28 cellular contexts compared by ENCODE assay signal in the genomic region with DNA sequence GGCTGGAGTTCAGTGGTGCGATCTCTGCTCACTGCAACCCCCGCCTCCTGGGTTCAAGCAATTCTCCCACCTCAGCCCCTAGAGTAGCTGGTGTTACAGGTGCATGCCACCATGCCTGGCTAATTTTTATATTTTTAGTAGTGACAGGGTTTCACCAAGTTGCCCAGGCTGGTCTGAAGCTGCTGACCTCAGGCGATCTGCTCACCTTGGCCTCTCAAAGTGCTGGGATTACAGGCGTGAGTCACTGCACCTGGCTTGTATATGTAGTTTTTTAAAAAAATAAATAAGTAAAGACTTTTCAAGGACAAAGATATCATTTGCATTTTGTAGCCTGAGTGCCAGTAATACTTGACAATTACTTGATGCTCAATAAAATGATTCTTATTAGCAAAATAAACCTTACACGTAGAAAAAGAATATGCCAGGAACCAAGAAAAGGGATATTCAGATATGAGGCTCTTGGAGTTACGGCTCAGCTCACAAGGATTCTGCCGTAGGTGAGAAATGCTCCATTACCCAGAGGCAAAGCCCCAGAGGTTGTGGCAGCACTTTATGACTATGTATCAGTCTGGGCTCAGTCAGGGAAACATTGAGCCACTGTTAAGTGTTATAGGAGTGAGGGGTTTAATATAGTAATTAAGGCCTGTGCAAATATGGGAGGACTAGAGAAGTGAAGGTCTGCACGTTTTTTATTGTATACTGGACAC.
A peak's percentile ranks its signal among the peaks of the same experiment; 100 is the strongest.
DNase-seq lines count a peak whose midpoint lies in the region; ATAC-seq and TF ChIP-seq lines count a peak whose summit lies in the region.
"Had no signal": no experiment of that assay in that cellular context is flagged by ENCODE, and none has a peak within 500 bp of the region (broad histone marks: within the 10 kb centered on the region; RNA-seq: fewer than 3 reads in every experiment).

No MANE protein-coding gene starts in this region.

- H3K4me3 ChIP-seq in ACC112 (ENCODE audit: low read depth, low read length) (no peak overlapping the region), endodermal cell (ENCODE audit: low read length) (no peak overlapping the region), Caco-2 (ENCODE audit: low read depth, low read length) (no peak overlapping the region)
- H3K4me3 ChIP-seq: A549, adrenal gland, heart left ventricle, K562, MG63, PC-9, tibial artery had no signal

- peak; percentile 68 to 73 for DNase-seq in NCI-H526 (lab: John Stamatoyannopoulos, UW)
- DNase-seq in endodermal cell = no peak
- DNase-seq in Caco-2 = no peak
- DNase-seq in Right ventricle myocardium inferior (ENCODE audit: missing footprints) = no peak
- DNase-seq in HuH-7 (ENCODE audit: low spot score) = no peak
- no peak for DNase-seq in HuH-7.5 (ENCODE audit: low spot score)
- DNase-seq: activated CD4-positive, alpha-beta T cell treated with anti-CD3 and anti-CD28 coated beads, Interleukin-2, amount 50 U/mL, for 1 hour; activated naive CD4-positive, alpha-beta T cell; activated T-cell treated with anti-CD3 and anti-CD28 coated beads, Interleukin-2, amount 50 U/mL, for 72 hours; adrenal gland; CD8-positive, alpha-beta memory T cell; cerebellar nuclear complex; foreskin fibroblast; heart left ventricle; MG63; NCI-H2081 treated with DMSO at 0.1 percent for 48 hours; PC-9; SHP77 treated with DMSO at 0.1 percent for 48 hours; stimulated activated naive CD8-positive, alpha-beta T cell treated with anti-CD3 and anti-CD28 coated beads, Interleukin-15, Interleukin-2, amounts not matched to agents 100 U/mL and 50 U/mL, for 24 hours; tibial artery had no signal

- H3K36me3 ChIP-seq in ACC112 (ENCODE audit: insufficient read depth, low read length) = peaks cover 21% of the 10 kb centered on the region
- peaks cover 7% of the 10 kb centered on the region for H3K36me3 ChIP-seq in endodermal cell (ENCODE audit: control insufficient read depth, insufficient read depth, low read length)
- no peaks in the 10 kb centered on the region for H3K36me3 ChIP-seq in Caco-2 (ENCODE audit: control insufficient read depth, insufficient read depth, low read length)
- H3K36me3 ChIP-seq: adrenal gland, heart left ventricle, MG63 had no signal

- BruUV-seq in Caco-2 (replicated peaks; lab: Mats Ljungman, UMichigan) = no TSS peak

- no peaks in the 10 kb centered on the region for H3K27me3 Mint-ChIP-seq in endodermal cell (ENCODE audit: insufficient read depth)
- no peaks in the 10 kb centered on the region for H3K27me3 Mint-ChIP-seq in nephron (ENCODE audit: low read depth)
- H3K27me3 Mint-ChIP-seq in Caco-2 (ENCODE audit: insufficient read depth, unreplicated experiment) = no peaks in the 10 kb centered on the region
- H3K27me3 Mint-ChIP-seq: brain, progenitor cell of endocrine pancreas had no signal

- 87 to 90% methylated on average over 6 to 8 of the region's 8 CpGs for WGBS in endodermal cell (ENCODE audit: insufficient coverage in 1 of 2, insufficient read length in 1 of 2), 2 experiments

- peaks cover 10% of the 10 kb centered on the region for H3K36me3 Mint-ChIP-seq in endodermal cell (ENCODE audit: low read depth)
- peaks cover 16% of the 10 kb centered on the region for H3K36me3 Mint-ChIP-seq in nephron (ENCODE audit: low read depth)
- H3K36me3 Mint-ChIP-seq in Caco-2 (ENCODE audit: insufficient read depth, unreplicated experiment) = peaks cover 11% of the 10 kb centered on the region

- H2AFZ ChIP-seq in ACC112 (ENCODE audit: low read length, unreplicated experiment) = no peak overlapping the region
- H2AFZ ChIP-seq: PC-9 had no signal

- H3K9me3 Mint-ChIP-seq in endodermal cell (peaks cover 15% of the 10 kb centered on the region), nephron (peaks cover 11% of the 10 kb centered on the region), Caco-2 (ENCODE audit: unreplicated experiment) (peaks cover 15% of the 10 kb centered on the region)

- peaks cover 35% of the 10 kb centered on the region for H3K4me1 ChIP-seq in ACC112 (ENCODE audit: control insufficient read depth, insufficient read depth, low read length, unreplicated experiment)
- H3K4me1 ChIP-seq in endodermal cell (ENCODE audit: control insufficient read depth, insufficient read depth, low read length) = peaks cover 23% of the 10 kb centered on the region
- peaks cover 22% of the 10 kb centered on the region for H3K4me1 ChIP-seq in Caco-2
- H3K4me1 ChIP-seq: tibial artery had no signal

- no peak overlapping the region for H3K9ac ChIP-seq in endodermal cell (ENCODE audit: extremely low read depth, low read length, poor library complexity, severe bottlenecking)

- H3K27ac Mint-ChIP-seq in endodermal cell (peak overlapping the region; percentile 13), nephron (peak overlapping the region; percentile 81 to 89 (median 84)), Caco-2 (ENCODE audit: unreplicated experiment) (no peak overlapping the region)
- H3K27ac Mint-ChIP-seq: activated T-cell treated with anti-CD3 and anti-CD28 coated beads, Interleukin-2, amount 50 U/mL, for 72 hours; progenitor cell of endocrine pancreas; T-helper 2 cell treated with Interferon-gamma antibody and Interleukin-4, amounts not matched to agents 5 μg/mL and 100 μg/mL, for 36 hours had no signal

- no peaks in the 10 kb centered on the region for H3K27me3 ChIP-seq in ACC112 (ENCODE audit: insufficient read depth, low read length)
- H3K27me3 ChIP-seq in endodermal cell (ENCODE audit: control insufficient read depth, insufficient read depth, low read length, poor library complexity, severe bottlenecking) = no peaks in the 10 kb centered on the region
- H3K27me3 ChIP-seq in Caco-2 (replicated peaks; ENCODE audit: control insufficient read depth, insufficient read depth, low read length) = no peaks in the 10 kb centered on the region
- H3K27me3 ChIP-seq: adrenal gland, heart left ventricle, MG63, tibial artery had no signal

- H3K27ac ChIP-seq in ACC112 (ENCODE audit: low read depth, low read length) (peak overlapping the region; percentile 63), endodermal cell (ENCODE audit: low read depth, low read length) (no peak overlapping the region)
- H3K27ac ChIP-seq: A549, adrenal gland, heart left ventricle, PC-9, tibial artery had no signal

- H3K9me3 ChIP-seq in endodermal cell (ENCODE audit: control insufficient read depth, low read length) = peaks cover 19% of the 10 kb centered on the region
- 0 out of 2 replicates have a peak, but pooled peaks cover 4% of the 10 kb centered on the region for H3K9me3 ChIP-seq in Caco-2

- TF ChIP-seq CTCF in endodermal cell (conservative IDR thresholded peaks at IDR 0.05) (no peak), nephron (IDR thresholded peaks at IDR 0.05; ENCODE audit: unreplicated experiment in 3 of 3) (no peak), Caco-2 (IDR thresholded peaks at IDR 0.05; ENCODE audit: insufficient read depth in 1 of 2, low read depth in 1 of 2, low read length in 1 of 2, severe bottlenecking in 1 of 2, unreplicated experiment in 1 of 2) (no peak)

- intact Hi-C loops in Caco-2 (cut with micrococcal nuclease; ENCODE audit: unreplicated experiment) = no loop called here
- intact Hi-C loops in Right ventricle myocardium inferior (cut with DNase I) = no loop called here

- CTCF ChIA-PET in Caco-2 (lab: Charles Lee) = no interaction called here

- peaks cover 43% of the 10 kb centered on the region for H3K79me2 ChIP-seq in ACC112 (ENCODE audit: control insufficient read depth, insufficient read depth, low read length, unreplicated experiment)

- H3K4me1 Mint-ChIP-seq in endodermal cell (peaks cover 62% of the 10 kb centered on the region), nephron (peaks cover 12% of the 10 kb centered on the region), Caco-2 (ENCODE audit: low read depth, unreplicated experiment) (peaks cover 38% of the 10 kb centered on the region)
- H3K4me1 Mint-ChIP-seq: CD8-positive, alpha-beta memory T cell had no signal

- POLR2A ChIA-PET in Caco-2 (lab: Charles Lee) = no interaction called here

- no peak overlapping the region for H3K4me3 Mint-ChIP-seq in endodermal cell
- peak overlapping the region in 1 of 3 experiments; percentile 7 for H3K4me3 Mint-ChIP-seq in nephron
- H3K4me3 Mint-ChIP-seq in Caco-2 (ENCODE audit: unreplicated experiment) = no peak overlapping the region
- H3K4me3 Mint-ChIP-seq: activated T-cell treated with anti-CD3 and anti-CD28 coated beads, Interleukin-2, amount 50 U/mL, for 72 hours; brain; CD8-positive, alpha-beta memory T cell; T-helper 2 cell treated with Interferon-gamma antibody and Interleukin-4, amounts not matched to agents 5 μg/mL and 100 μg/mL, for 36 hours had no signal

- no peak for ATAC-seq in Right ventricle myocardium inferior
- ATAC-seq: A549; heart left ventricle; K562; sciatic nerve; stimulated activated naive CD8-positive, alpha-beta T cell treated with anti-CD3 and anti-CD28 coated beads, Interleukin-15, Interleukin-2, amounts not matched to agents 100 U/mL and 50 U/mL, for 24 hours had no signal

Comparison
In these comparisons a context has a peak if more than half of its experiments do, and no peak if none do; other contexts are left out.
1. DNase-seq: peak in NCI-H526 (2 of 2); none in endodermal cell (single experiment), Caco-2 (0 of 2), Right ventricle myocardium inferior (single experiment), HuH-7 (single experiment) and HuH-7.5 (single experiment).